8 cellular contexts compared by ENCODE assay signal in the genomic region with DNA sequence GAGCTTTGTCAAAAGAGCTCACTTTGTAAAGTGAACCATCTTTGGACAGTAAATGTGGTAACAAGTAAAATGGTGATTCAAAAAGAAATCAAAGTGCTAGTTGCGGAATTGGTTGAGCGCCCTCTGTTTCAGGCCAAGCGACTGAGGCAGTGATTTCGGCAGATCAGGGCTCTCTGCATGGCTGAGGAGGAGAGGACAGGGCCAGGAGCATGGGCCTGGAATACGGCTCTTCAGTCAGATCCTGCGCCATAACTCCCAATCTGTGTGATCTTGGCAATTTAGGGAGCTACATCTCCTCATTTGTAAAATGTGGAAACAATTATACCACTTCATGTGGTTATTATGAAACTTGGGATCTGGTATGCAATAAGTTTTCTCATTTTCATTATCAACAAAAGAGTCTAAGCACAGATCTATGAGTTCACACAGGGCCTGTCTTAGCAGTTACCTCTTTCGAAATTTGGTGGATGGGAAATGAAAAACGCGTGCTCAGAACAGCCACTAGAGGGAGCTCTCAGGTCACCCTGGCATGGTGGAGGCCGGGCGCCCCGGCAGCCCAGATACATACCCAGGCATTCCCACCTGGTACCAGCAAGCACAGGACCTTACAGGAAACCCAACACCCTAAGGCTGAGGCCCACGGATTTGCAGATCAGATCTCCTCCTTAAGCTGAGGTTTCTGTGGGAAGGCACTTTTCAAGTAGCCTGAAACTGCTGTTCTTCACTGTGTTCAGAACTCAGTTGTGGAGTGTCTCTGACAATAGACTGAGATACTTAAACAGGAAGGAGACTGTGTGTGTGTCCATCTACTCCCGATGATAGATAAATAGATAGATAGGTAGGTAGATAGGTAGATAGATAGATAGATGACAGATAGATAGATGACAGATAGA.
DNase-seq lines count a peak whose midpoint lies in the region; ATAC-seq and TF ChIP-seq lines count a peak whose summit lies in the region.

No MANE protein-coding gene starts in this region.

- intact Hi-C loops in aorta (cut with DNase I) = loop anchor here (2.0 to 10.0 kb wide), 4 partner anchors 121 to 498 kb away; no protein-coding TSS in a partner anchor

- no peak overlapping the region for H3K4me2 ChIP-seq in GM23248 (ENCODE audit: unreplicated experiment)

- DNase-seq in GM10248 (ENCODE audit: extremely low spot score) (peak; percentile 73), GM23248 (peak; percentile 76), Kasumi-1 (lab: John Stamatoyannopoulos, UW) (peak; percentile 82 to 83), SK-N-MC (ENCODE audit: low read depth, low spot score) (peak; percentile 77), cardiac muscle cell (ENCODE audit: low read depth in 1 of 2, low spot score in 1 of 2) (peak; percentile 81 to 85), putamen (ENCODE audit: low spot score) (peak; percentile 49), aorta (peak; percentile 66 to 87)
- peak; percentile 73 for DNase-seq in activated naive CD4-positive, alpha-beta T cell treated with anti-CD3 and anti-CD28 coated beads, Interleukin-2, amount 10 ng/mL, durations not matched to agents 7 days and 5 days

- no peaks in the 10 kb centered on the region for H3K9me3 Mint-ChIP-seq in activated naive CD4-positive, alpha-beta T cell treated with anti-CD3 and anti-CD28 coated beads, Interleukin-2, amount 10 ng/mL, durations not matched to agents 7 days and 5 days

- peak; percentile 90 for TF ChIP-seq CTCF in GM10248 (IDR thresholded peaks at IDR 0.05; ENCODE audit: control extremely low read depth, extremely low read depth, low read depth, missing control alignments)
- TF ChIP-seq CTCF in cardiac muscle cell (IDR thresholded peaks at IDR 0.05; ENCODE audit: low read depth, low read length) = peak; percentile 95

- no peaks in the 10 kb centered on the region for H3K27me3 ChIP-seq in GM23248 (replicated peaks; ENCODE audit: insufficient read depth)
- no peaks in the 10 kb centered on the region for H3K27me3 ChIP-seq in cardiac muscle cell
- H3K27me3 ChIP-seq in aorta (ENCODE audit: control insufficient read depth in 1 of 2, insufficient read depth in 2 of 2, low read length in 1 of 2) = no peaks in the 10 kb centered on the region

- CTCF ChIA-PET in GM10248 (lab: Yijun Ruan, JAX) = interaction anchor here (0.6 to 10.0 kb wide), 68 partner anchors 8 to 1589 kb away, joined by 3 to 90 read pairs (median 4); no protein-coding TSS in a partner anchor
- CTCF ChIA-PET in activated naive CD4-positive, alpha-beta T cell treated with anti-CD3 and anti-CD28 coated beads, Interleukin-2, amount 10 ng/mL, durations not matched to agents 7 days and 5 days (lab: Charles Lee) = interaction anchor here (0.5 to 3.4 kb wide), 42 partner anchors 8 to 1388 kb away, joined by 3 to 45 read pairs (median 4); no protein-coding TSS in a partner anchor

- H3K4me1 Mint-ChIP-seq in activated naive CD4-positive, alpha-beta T cell treated with anti-CD3 and anti-CD28 coated beads, Interleukin-2, amount 10 ng/mL, durations not matched to agents 7 days and 5 days = peaks cover 29% of the 10 kb centered on the region

- no peaks in the 10 kb centered on the region for H3K9me2 ChIP-seq in GM23248 (ENCODE audit: insufficient read depth)

- H3K9me3 ChIP-seq in GM23248 (ENCODE audit: low read depth) (no peaks in the 10 kb centered on the region), SK-N-MC (ENCODE audit: low read depth, low read length) (peaks cover 5% of the 10 kb centered on the region; the same call in 1 of the 2 replicates), cardiac muscle cell (ENCODE audit: low read depth) (no peaks in the 10 kb centered on the region), aorta (ENCODE audit: control insufficient read depth, low read length) (no peaks in the 10 kb centered on the region)

- in situ Hi-C loops in GM23248 (cut with MboI) = no loop called here

- H4K20me1 ChIP-seq in GM23248 (ENCODE audit: insufficient read depth) = no peaks in the 10 kb centered on the region

- peak overlapping the region; percentile 89 for H2AFZ ChIP-seq in GM23248

- no peak overlapping the region for H3K4me3 Mint-ChIP-seq in activated naive CD4-positive, alpha-beta T cell treated with anti-CD3 and anti-CD28 coated beads, Interleukin-2, amount 10 ng/mL, durations not matched to agents 7 days and 5 days

- H3K36me3 ChIP-seq in GM23248 (ENCODE audit: low read depth) = no peaks in the 10 kb centered on the region
- no peaks in the 10 kb centered on the region for H3K36me3 ChIP-seq in SK-N-MC (ENCODE audit: insufficient read depth, low read length)
- no peaks in the 10 kb centered on the region for H3K36me3 ChIP-seq in cardiac muscle cell
- H3K36me3 ChIP-seq in aorta (ENCODE audit: control insufficient read depth in 1 of 2, insufficient read depth in 2 of 2, low read length in 1 of 2) = no peaks in the 10 kb centered on the region

- H3K36me3 Mint-ChIP-seq in activated naive CD4-positive, alpha-beta T cell treated with anti-CD3 and anti-CD28 coated beads, Interleukin-2, amount 10 ng/mL, durations not matched to agents 7 days and 5 days = no peaks in the 10 kb centered on the region

- H3K4me1 ChIP-seq in GM23248 (ENCODE audit: insufficient read depth) = peaks cover 8% of the 10 kb centered on the region; the same call in 1 of the 2 replicates
- H3K4me1 ChIP-seq in cardiac muscle cell (ENCODE audit: low read depth) = peaks cover 15% of the 10 kb centered on the region
- peaks cover 0 to 4% of the 10 kb centered on the region in 2 donors for H3K4me1 ChIP-seq in aorta (ENCODE audit: control insufficient read depth in 1 of 2, insufficient read depth in 2 of 2, low read length in 2 of 2)

- H3F3A ChIP-seq in GM23248 (ENCODE audit: insufficient read depth) = no peaks in the 10 kb centered on the region

- H3K27ac Mint-ChIP-seq in activated naive CD4-positive, alpha-beta T cell treated with anti-CD3 and anti-CD28 coated beads, Interleukin-2, amount 10 ng/mL, durations not matched to agents 7 days and 5 days = peak overlapping the region; percentile 56

- POLR2A ChIA-PET in GM10248 (lab: Yijun Ruan, JAX) = no interaction called here

- peaks cover 21% of the 10 kb centered on the region for H3K27me3 Mint-ChIP-seq in activated naive CD4-positive, alpha-beta T cell treated with anti-CD3 and anti-CD28 coated beads, Interleukin-2, amount 10 ng/mL, durations not matched to agents 7 days and 5 days

- 26 to 30% methylated on average over 14 of the region's 14 CpGs for WGBS in GM23248 (ENCODE audit: low coverage in 1 of 2, low lambda C conversion rate in 2 of 2, missing lambda C conversion rate in 2 of 2), 2 experiments
- WGBS in aorta, 2 donors = 41 to 42% methylated on average over 14 of the region's 14 CpGs

- H3K9ac ChIP-seq in GM23248 (no peak overlapping the region), SK-N-MC (ENCODE audit: insufficient read length) (peak overlapping the region; percentile 65)

- H3K4me3 ChIP-seq in GM23248 (no peak overlapping the region), SK-N-MC (peak overlapping the region; percentile 17), cardiac muscle cell (no peak overlapping the region), aorta (ENCODE audit: low read length in 2 of 2) (no peak overlapping the region)

- no peaks in the 10 kb centered on the region for H3K79me2 ChIP-seq in GM23248 (ENCODE audit: insufficient read depth)

- peak; percentile 77 for ATAC-seq in aorta (ENCODE audit: low FRiP score)

- H3K27ac ChIP-seq in GM23248 (no peak overlapping the region), SK-N-MC (peak overlapping the region; percentile 98), cardiac muscle cell (no peak overlapping the region), aorta (ENCODE audit: low read depth in 1 of 2, low read length in 2 of 2) (no peak overlapping the region)
